Comparison of ENCODE assay signal across 17 cellular contexts in genomic region chr9:128059365-128059983, GRCh38. TPM values are rescaled to one million over a fixed set of nuclear protein-coding genes. Genes with fewer than 3 reads are reported as not detected.
A peak's percentile ranks its signal among the peaks of the same experiment; 100 is the strongest.
DNase-seq lines count a peak whose midpoint lies in the region; ATAC-seq and TF ChIP-seq lines count a peak whose summit lies in the region.
"Had no signal": no experiment of that assay in that cellular context is flagged by ENCODE, and none has a peak within 500 bp of the region (broad histone marks: within the 10 kb centered on the region; RNA-seq: fewer than 3 reads in every experiment).

No MANE protein-coding gene starts in this region.

- H3K4me1 ChIP-seq in psoas muscle: peaks cover 20% of the 10 kb centered on the region

- no peak for TF ChIP-seq CTCF in psoas muscle (IDR thresholded peaks at IDR 0.05)

- DNase-seq in NCI-H2029 treated with DMSO at 0.1 percent for 48 hours (lab: John Stamatoyannopoulos, UW) (peak; percentile 22), NCI-H2029 (lab: John Stamatoyannopoulos, UW) (no peak), fibroblast of peridontal ligament (ENCODE audit: extremely low read depth) (peak; percentile 48), psoas muscle (no peak), caudate nucleus (lab: John Stamatoyannopoulos, UW) (no peak), activated T-cell treated with anti-CD3 and anti-CD28 coated beads for 4 hours (no peak), occipital lobe (lab: John Stamatoyannopoulos, UW) (no peak)
- DNase-seq: AML-193, GDM1, H7, NCI-H1417 treated with DMSO at 0.1 percent for 48 hours, NCI-H187 treated with DMSO at 0.1 percent for 48 hours, NCI-H2171, SHP77 had no signal

- ATAC-seq in psoas muscle: peak in 3 of 4 donors; percentile 30 to 58 (median 50)
- ATAC-seq in HG02798 (IDR thresholded peaks at IDR 0.05; ENCODE audit: poor library complexity, unreplicated experiment): no peak
- ATAC-seq: Panc1 had no signal

- no peaks in the 10 kb centered on the region for H3K9me3 ChIP-seq in psoas muscle

- H3K27ac ChIP-seq in psoas muscle (no peak overlapping the region), caudate nucleus (ENCODE audit: low read depth, low read length) (no peak overlapping the region)
- H3K27ac ChIP-seq: 22Rv1 had no signal

- intact Hi-C loops in psoas muscle (cut with DNase I): loop anchor here in 1 of 2 donors (5.0 kb wide), 1 partner anchor 43 kb away; no protein-coding TSS in a partner anchor

- no peaks in the 10 kb centered on the region for H3K27me3 ChIP-seq in psoas muscle (ENCODE audit: insufficient read depth in 3 of 3, low read length in 2 of 3)

- no peak overlapping the region for H3K4me3 ChIP-seq in psoas muscle

- peaks cover 0 to 28% of the 10 kb centered on the region in 2 donors for H3K36me3 ChIP-seq in psoas muscle (ENCODE audit: insufficient read depth in 1 of 2, low read depth in 1 of 2)

- WGBS in psoas muscle, 3 donors: 52 to 69% (median 62%) methylated on average over 6 of the region's 6 CpGs

RNA-seq across cellular contexts. Expression of gene NAIF1, which starts 7.6 kb away (rescaled TPM):
- total RNA-seq in psoas muscle: 1 to 10 TPM; 5.9 to 8.7 (median 6.1) TPM
- polyA plus RNA-seq in psoas muscle: 1 to 10 TPM; 4.2 to 8.0 (median 7.8) TPM
- 6.4 TPM for total RNA-seq in occipital lobe

RNA-seq across cellular contexts. Expression of gene SLC25A25, which starts 8.6 kb away (rescaled TPM):
- total RNA-seq in psoas muscle (10 to 100 TPM in 2 of 4 donors, 1 to 10 TPM in 2; 3.6 to 50.3 (median 20.5) TPM), occipital lobe (36.0 TPM)
- 10 to 100 TPM in 2 of 3 donors, 1 to 10 TPM in 1; 9.3 to 12.5 (median 10.6) TPM for polyA plus RNA-seq in psoas muscle

Comparison
In these comparisons a context has a peak if more than half of its experiments do, and no peak if none do; other contexts are left out.
1. DNase-seq: peak in NCI-H2029 treated with DMSO at 0.1 percent for 48 hours (single experiment) and fibroblast of peridontal ligament (single experiment); none in NCI-H2029 (single experiment), psoas muscle (0 of 2), caudate nucleus (0 of 61), activated T-cell treated with anti-CD3 and anti-CD28 coated beads for 4 hours (single experiment) and occipital lobe (single experiment).